In the genomic region with DNA sequence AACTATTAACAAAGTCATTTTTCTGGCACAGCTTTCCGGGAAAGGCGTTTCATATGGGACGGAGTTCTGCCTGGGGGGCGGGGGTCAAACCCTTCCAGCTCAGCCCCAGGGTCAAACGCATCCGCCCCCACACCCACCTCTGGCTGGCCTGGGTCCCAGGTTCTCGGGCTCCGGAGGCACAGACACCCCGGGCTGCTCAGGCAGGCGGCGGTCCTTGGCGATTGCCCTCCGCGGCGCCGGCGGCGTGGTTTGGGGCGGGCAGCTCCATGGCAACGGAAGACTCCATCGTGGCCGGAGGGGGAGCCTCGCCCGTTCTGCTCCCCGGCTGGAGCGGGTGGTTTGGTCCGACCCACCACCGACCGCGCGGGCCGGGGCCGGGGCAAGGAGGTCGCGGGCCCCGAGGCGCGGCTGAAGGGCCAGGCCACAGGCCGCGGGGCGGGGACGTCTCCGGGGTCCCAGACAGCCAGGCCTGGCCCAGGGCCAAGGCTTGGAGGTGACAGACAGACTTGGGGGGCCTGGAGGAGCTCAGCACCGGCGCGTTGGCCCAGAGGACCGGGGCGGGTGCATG, we compare ENCODE assay signal across 10 cellular contexts. TPM values are rescaled to one million over a fixed set of nuclear protein-coding genes. Genes with fewer than 3 reads are reported as not detected.
DNase-seq lines count a peak whose midpoint lies in the region; ATAC-seq and TF ChIP-seq lines count a peak whose summit lies in the region.
"Had no signal": no experiment of that assay in that cellular context is flagged by ENCODE, and none has a peak within 500 bp of the region (broad histone marks: within the 10 kb centered on the region; RNA-seq: fewer than 3 reads in every experiment).

CFAP74 (minus strand) TSS at position 223 of the 568 bp plus-strand sequence. CDS start 12,830 bp downstream, outside the sequence.

- H3K4me3 ChIP-seq in esophagus squamous epithelium, result peak within 1 kb of the TSS in 1 of 4 donors; percentile 44
- H3K4me3 ChIP-seq: tibial artery had no signal

- no peak for ATAC-seq in HG02852 (IDR thresholded peaks at IDR 0.05; ENCODE audit: unreplicated experiment)
- ATAC-seq in GM19328 (IDR thresholded peaks at IDR 0.05; ENCODE audit: unreplicated experiment), result no peak
- no peak for ATAC-seq in foreskin keratinocyte

- 0 to 10% methylated on average over 6 to 7 of the region's 48 CpGs for WGBS in esophagus squamous epithelium, 2 donors

- peaks cover 0 to 14% (median 3%) of the 10 kb centered on the region in 3 donors for H3K4me1 ChIP-seq in esophagus squamous epithelium
- no peaks in the 10 kb centered on the region for H3K4me1 ChIP-seq in foreskin keratinocyte

- no peak for TF ChIP-seq POLR2A in esophagus squamous epithelium (IDR thresholded peaks at IDR 0.05)

- H3K27me3 ChIP-seq in esophagus squamous epithelium, result peaks cover 0 to 94% (median 6%) of the 10 kb centered on the region in 4 donors
- peaks cover 36% of the 10 kb centered on the region for H3K27me3 ChIP-seq in foreskin keratinocyte

- H3K27ac ChIP-seq in esophagus squamous epithelium (no peak within 1 kb of the TSS), foreskin keratinocyte (no peak within 1 kb of the TSS)
- H3K27ac ChIP-seq: tibial artery had no signal

- DNase-seq in stimulated activated CD4-positive, alpha-beta T cell treated with anti-CD3 and anti-CD28 coated beads, Interleukin-4, amount 100 ng/mL, for 48 hours (ENCODE audit: low read depth in 2 of 2), result peak; percentile 15 to 19
- no peak for DNase-seq in stimulated activated CD4-positive, alpha-beta T cell treated with anti-CD3 and anti-CD28 coated beads, Interleukin-4, amount 100 ng/mL, for 4 hours
- peak in 39 of 58 donors; percentile 13 to 78 (median 32) for DNase-seq in anterior cingulate cortex (lab: John Stamatoyannopoulos, UW)
- peak; percentile 55 for DNase-seq in iris pigment epithelial cell (ENCODE audit: low read depth)
- no peak for DNase-seq in esophagus squamous epithelium (lab: John Stamatoyannopoulos, UW)
- no peak for DNase-seq in foreskin keratinocyte
- DNase-seq: tibial artery had no signal

- TF ChIP-seq CTCF in esophagus squamous epithelium (IDR thresholded peaks at IDR 0.05), result no peak
- no peak for TF ChIP-seq CTCF in foreskin keratinocyte (conservative IDR thresholded peaks at IDR 0.05)

- intact Hi-C loops in esophagus squamous epithelium (cut with DNase I), result no loop called here

- H3K36me3 ChIP-seq in esophagus squamous epithelium, result no peaks in the 10 kb centered on the region
- H3K36me3 ChIP-seq: tibial artery had no signal

- no peaks in the 10 kb centered on the region for H3K9me3 ChIP-seq in esophagus squamous epithelium
- H3K9me3 ChIP-seq: tibial artery had no signal

RNA-seq across cellular contexts. Expression of gene CFAP74, which starts in this region (rescaled TPM):
- total RNA-seq in esophagus squamous epithelium, result not detected
- total RNA-seq in foreskin keratinocyte, result 0.03 and 0.07 TPM in 2 replicates
- 0.01 TPM in 1 of 2 replicates, not detected in the other for polyA plus RNA-seq in foreskin keratinocyte
- total RNA-seq: activated CD8-positive, alpha-beta memory T cell treated with anti-CD3 and anti-CD28 coated beads for 36 hours had no signal

Comparison
In these comparisons a context has a peak if more than half of its experiments do, and no peak if none do; other contexts are left out.
1. DNase-seq: peak in stimulated activated CD4-positive, alpha-beta T cell treated with anti-CD3 and anti-CD28 coated beads, Interleukin-4, amount 100 ng/mL, for 48 hours (2 of 2), anterior cingulate cortex (39 of 58) and iris pigment epithelial cell (single experiment); none in stimulated activated CD4-positive, alpha-beta T cell treated with anti-CD3 and anti-CD28 coated beads, Interleukin-4, amount 100 ng/mL, for 4 hours (0 of 2), esophagus squamous epithelium (single experiment) and foreskin keratinocyte (0 of 2).